Comparison of ENCODE assay signal across 9 cellular contexts in the genomic region with DNA sequence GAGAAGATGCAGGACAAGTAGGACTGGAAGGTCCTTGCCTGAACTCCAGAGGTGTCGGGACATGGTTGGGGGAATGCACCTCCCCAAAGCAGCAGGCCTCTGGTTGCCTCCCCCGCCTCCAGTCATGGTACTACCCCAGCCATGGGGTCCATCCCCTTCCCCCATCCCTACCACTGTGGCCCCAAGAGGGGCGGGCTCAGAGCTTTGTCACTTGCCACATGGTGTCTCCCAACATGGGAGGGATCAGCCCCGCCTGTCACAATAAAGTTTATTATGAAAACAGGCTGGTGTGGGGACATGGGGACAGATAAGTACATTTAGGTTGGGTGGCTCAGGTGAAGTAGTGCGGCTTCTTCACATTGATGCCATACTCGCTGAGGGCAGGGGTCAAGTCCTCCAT. TPM values are rescaled to one million over a fixed set of nuclear protein-coding genes. Genes with fewer than 3 reads are reported as not detected.
A peak's percentile ranks its signal among the peaks of the same experiment; 100 is the strongest.
DNase-seq lines count a peak whose midpoint lies in the region; ATAC-seq and TF ChIP-seq lines count a peak whose summit lies in the region.
"Had no signal": no experiment of that assay in that cellular context is flagged by ENCODE, and none has a peak within 500 bp of the region (broad histone marks: within the 10 kb centered on the region; RNA-seq: fewer than 3 reads in every experiment).

No MANE protein-coding gene starts in this region.

- no peaks in the 10 kb centered on the region for H3K79me1 ChIP-seq in H9 (ENCODE audit: insufficient read depth, low read depth, low read length, poor library complexity, severe bottlenecking)

- H3K4me1 ChIP-seq in H9 (ENCODE audit: insufficient read depth, low read length) (no peaks in the 10 kb centered on the region; the same call in 1 of the 2 replicates), sigmoid colon (peaks cover 0 to 75% (median 68%) of the 10 kb centered on the region in 4 donors)

- H3K4me2 ChIP-seq in H9 (ENCODE audit: insufficient read depth, insufficient read length, low read length) = peak overlapping the region; percentile 75

- H3K4me1 Mint-ChIP-seq in H9 = peaks cover 24% of the 10 kb centered on the region in 2 experiments
- peaks cover 50% of the 10 kb centered on the region for H3K4me1 Mint-ChIP-seq in activated CD8-positive, alpha-beta T cell treated with anti-CD3 and anti-CD28 coated beads for 36 hours (ENCODE audit: low read depth)

- ATAC-seq in activated CD8-positive, alpha-beta T cell treated with anti-CD3 and anti-CD28 coated beads for 36 hours = no peak
- ATAC-seq in GM18511 (IDR thresholded peaks at IDR 0.05; ENCODE audit: unreplicated experiment) = no peak

- no peak overlapping the region for H3K9ac ChIP-seq in H9 (ENCODE audit: extremely low read depth, insufficient read length, low read length)

- H3K36me3 Mint-ChIP-seq in H9 (ENCODE audit: insufficient read depth in 1 of 3, low read depth in 3 of 3) = peaks cover 32 to 55% (median 54%) of the 10 kb centered on the region in 3 experiments; a peak in 6 of 7 replicates
- peaks cover 50% of the 10 kb centered on the region for H3K36me3 Mint-ChIP-seq in activated CD8-positive, alpha-beta T cell treated with anti-CD3 and anti-CD28 coated beads for 36 hours (ENCODE audit: low read depth)

- no peak overlapping the region for H2AFZ ChIP-seq in H9 (ENCODE audit: low read length)

- H3T11ph ChIP-seq in H9 (ENCODE audit: low read length) = no peak overlapping the region

- no peak overlapping the region for H2AK5ac ChIP-seq in H9 (ENCODE audit: insufficient read length, low read length)

- no peak overlapping the region for H2BK5ac ChIP-seq in H9 (ENCODE audit: insufficient read length, low read length)

- no peak overlapping the region for H4K8ac ChIP-seq in H9 (replicated peaks; ENCODE audit: insufficient read length, low read depth, low read length)

- no peak overlapping the region for H4K5ac ChIP-seq in H9 (ENCODE audit: insufficient read length, low read depth, low read length)

- POLR2A ChIA-PET in activated CD8-positive, alpha-beta T cell treated with anti-CD3 and anti-CD28 coated beads for 36 hours (lab: Charles Lee) = interaction anchor here (1.1 to 3.8 kb wide), 3 partner anchors 61 to 73 kb away, joined by 3 to 13 read pairs (median 6); partner anchors contain the start of gene MRPL17

- TF ChIP-seq CTCF in H9 (conservative IDR thresholded peaks at IDR 0.05) (no peak), fibroblast of villous mesenchyme (IDR thresholded peaks at IDR 0.05; ENCODE audit: insufficient read depth, low read depth, low read length) (no peak), sigmoid colon (IDR thresholded peaks at IDR 0.05) (no peak)
- no peak for TF ChIP-seq CTCF in activated CD8-positive, alpha-beta T cell treated with anti-CD3 and anti-CD28 coated beads for 36 hours (IDR thresholded peaks at IDR 0.05)

- no peak for TF ChIP-seq POLR2A in sigmoid colon (IDR thresholded peaks at IDR 0.05)

- no CpG with 5 or more reads among the region's 6 CpGs for WGBS in H9 (ENCODE audit: extremely low coverage, insufficient read length, low lambda C conversion rate)
- WGBS in sigmoid colon, 2 donors = 86 to 90% methylated on average over 6 of the region's 6 CpGs

- H3K4ac ChIP-seq in H9 (ENCODE audit: low read depth, low read length) = no peak overlapping the region

- no peak overlapping the region for H3K27ac ChIP-seq in H9 (ENCODE audit: insufficient read length, low read depth, low read length)
- H3K27ac ChIP-seq in sigmoid colon = peak overlapping the region; percentile 98 to 99 (median 98)

- H3K27ac Mint-ChIP-seq in H9 = no peak overlapping the region; a peak in 1 of 7 replicates
- peak overlapping the region; percentile 92 for H3K27ac Mint-ChIP-seq in activated CD8-positive, alpha-beta T cell treated with anti-CD3 and anti-CD28 coated beads for 36 hours

- H3K4me3 Mint-ChIP-seq in H9 = peak overlapping the region; percentile 83 to 88
- H3K4me3 Mint-ChIP-seq in activated CD8-positive, alpha-beta T cell treated with anti-CD3 and anti-CD28 coated beads for 36 hours = no peak overlapping the region

- intact Hi-C loops in activated CD8-positive, alpha-beta T cell treated with anti-CD3 and anti-CD28 coated beads for 36 hours (cut with micrococcal nuclease) = loop anchor here (10.0 kb wide), 1 partner anchor 134 kb away; no protein-coding TSS in a partner anchor
- intact Hi-C loops in sigmoid colon (cut with DNase I) = no loop called here

- CTCF ChIA-PET in activated CD8-positive, alpha-beta T cell treated with anti-CD3 and anti-CD28 coated beads for 36 hours (lab: Charles Lee) = interaction anchor here (1.1 to 3.0 kb wide), 2 partner anchors 57 to 95 kb away, joined by 3 to 16 read pairs; no protein-coding TSS in a partner anchor

- H3K9me3 Mint-ChIP-seq in H9 = no peaks in the 10 kb centered on the region
- H3K9me3 Mint-ChIP-seq in activated CD8-positive, alpha-beta T cell treated with anti-CD3 and anti-CD28 coated beads for 36 hours = no peaks in the 10 kb centered on the region

- no peak overlapping the region for H2BK120ac ChIP-seq in H9 (ENCODE audit: low read depth, low read length, poor library complexity, severe bottlenecking)

- H3K56ac ChIP-seq in H9 (ENCODE audit: insufficient read length, low read depth, low read length) = no peak overlapping the region

- H4K91ac ChIP-seq in H9 (ENCODE audit: insufficient read length, low read depth, low read length) = no peak overlapping the region

- H3K27me3 Mint-ChIP-seq in H9 (ENCODE audit: low read depth) = no peaks in the 10 kb centered on the region; the same call in 1 of the 2 replicates
- H3K27me3 Mint-ChIP-seq in activated CD8-positive, alpha-beta T cell treated with anti-CD3 and anti-CD28 coated beads for 36 hours = no peaks in the 10 kb centered on the region

- H3K79me2 ChIP-seq in H9 (ENCODE audit: insufficient read depth, low read length) = no peaks in the 10 kb centered on the region

- peaks cover 12% of the 10 kb centered on the region for H3K23me2 ChIP-seq in H9 (ENCODE audit: insufficient read length, low read depth, low read length, poor library complexity, severe bottlenecking)

- H3K36me3 ChIP-seq in sigmoid colon = peaks cover 29 to 56% (median 43%) of the 10 kb centered on the region in 4 donors

- no peak overlapping the region for H3K23ac ChIP-seq in H9 (ENCODE audit: insufficient read length, low read depth, low read length)

- no peak overlapping the region for H3K18ac ChIP-seq in H9 (ENCODE audit: insufficient read length, low read depth, low read length)

- no peaks in the 10 kb centered on the region for H4K20me1 ChIP-seq in H9 (ENCODE audit: control insufficient read depth, insufficient read depth, insufficient read length)

- no peak for TF ChIP-seq EP300 in sigmoid colon (IDR thresholded peaks at IDR 0.05)

- H3K4me3 ChIP-seq in fibroblast of villous mesenchyme (ENCODE audit: low read depth, low read length) = peak overlapping the region; percentile 77
- H3K4me3 ChIP-seq in sigmoid colon = peak overlapping the region; percentile 64 to 90 (median 82)

- DNase-seq in H9 = peak; percentile 26
- no peak for DNase-seq in activated CD8-positive, alpha-beta T cell treated with anti-CD3 and anti-CD28 coated beads for 36 hours
- DNase-seq in fibroblast of villous mesenchyme (ENCODE audit: low read depth) = no peak
- DNase-seq in sigmoid colon = peak; percentile 71
- no peak for DNase-seq in NCI-H526 (lab: John Stamatoyannopoulos, UW)
- DNase-seq in NCI-H345 (lab: John Stamatoyannopoulos, UW) = no peak
- DNase-seq in D341Med (ENCODE audit: low spot score) = no peak
- DNase-seq: NCI-H226 had no signal

- no peak overlapping the region for H2BK12ac ChIP-seq in H9 (ENCODE audit: insufficient read length, low read depth, low read length)

- H3K14ac ChIP-seq in H9 (ENCODE audit: insufficient read depth, low read length) = no peak overlapping the region

- no peak overlapping the region for H2BK20ac ChIP-seq in H9 (ENCODE audit: low read depth, low read length, poor library complexity, severe bottlenecking)

- H2BK15ac ChIP-seq in H9 (ENCODE audit: low read depth, low read length) = no peak overlapping the region

- no peaks in the 10 kb centered on the region for H3K27me3 ChIP-seq in H9 (ENCODE audit: insufficient read depth, low read length)
- H3K27me3 ChIP-seq in sigmoid colon = no peaks in the 10 kb centered on the region

- no peaks in the 10 kb centered on the region for H3K9me3 ChIP-seq in H9 (ENCODE audit: control insufficient read depth, low read depth, low read length)
- no peaks in the 10 kb centered on the region for H3K9me3 ChIP-seq in sigmoid colon

RNA-seq across cellular contexts. Expression of gene TAF10, which starts 1.4 kb away (rescaled TPM):
- total RNA-seq in H9 (2021) (198 and 207 TPM in 2 replicates), fibroblast of villous mesenchyme (28.0 and 28.9 TPM in 2 replicates), sigmoid colon (10 to 100 TPM; 33.2 to 60.0 (median 49.0) TPM)
- total RNA-seq in activated CD8-positive, alpha-beta T cell treated with anti-CD3 and anti-CD28 coated beads for 36 hours = 100 to 1,000 TPM; 151 to 160 TPM
- polyA plus RNA-seq in sigmoid colon = 100 to 1,000 TPM in 2 of 3 donors, 10 to 100 TPM in 1; 67.6 to 148 (median 129) TPM

RNA-seq across cellular contexts. Expression of gene ILK, which starts 7.0 kb away (rescaled TPM):
- total RNA-seq in H9 (2021) = 96.2 and 100 TPM in 2 replicates
- total RNA-seq in activated CD8-positive, alpha-beta T cell treated with anti-CD3 and anti-CD28 coated beads for 36 hours = 10 to 100 TPM; 70.6 to 71.7 TPM
- total RNA-seq in fibroblast of villous mesenchyme = 298 and 323 TPM in 2 replicates
- total RNA-seq in sigmoid colon = 100 to 1,000 TPM; 450 to 607 (median 548) TPM
- polyA plus RNA-seq in sigmoid colon = 100 to 1,000 TPM in 2 of 3 donors, 10 to 100 TPM in 1; 93.7 to 117 (median 100) TPM

RNA-seq across cellular contexts. Expression of gene RRP8, which starts 7.2 kb away (rescaled TPM):
- 14.2 and 16.0 TPM in 2 replicates for total RNA-seq in H9 (2021)
- 10 to 100 TPM; 39.6 to 43.1 TPM for total RNA-seq in activated CD8-positive, alpha-beta T cell treated with anti-CD3 and anti-CD28 coated beads for 36 hours
- 8.7 and 13.4 TPM in 2 replicates for total RNA-seq in fibroblast of villous mesenchyme
- total RNA-seq in sigmoid colon = 10 to 100 TPM; 20.7 to 23.2 (median 21.7) TPM
- polyA plus RNA-seq in sigmoid colon = 10 to 100 TPM; 10.2 to 15.8 (median 12.3) TPM

RNA-seq across cellular contexts. Expression of gene TPP1, which starts 8.6 kb away (rescaled TPM):
- 37.2 and 37.5 TPM in 2 replicates for total RNA-seq in H9 (2021)
- 10 to 100 TPM; 28.1 to 31.4 TPM for total RNA-seq in activated CD8-positive, alpha-beta T cell treated with anti-CD3 and anti-CD28 coated beads for 36 hours
- total RNA-seq in fibroblast of villous mesenchyme = 98.4 and 110 TPM in 2 replicates
- total RNA-seq in sigmoid colon = 10 to 100 TPM; 39.8 to 58.8 (median 45.9) TPM
- 10 to 100 TPM; 13.2 to 60.3 (median 55.5) TPM for polyA plus RNA-seq in sigmoid colon

RNA-seq across cellular contexts. Expression of gene DCHS1, which starts 45.0 kb away (rescaled TPM):
- total RNA-seq in H9 (2021) = 12.2 and 12.5 TPM in 2 replicates
- total RNA-seq in activated CD8-positive, alpha-beta T cell treated with anti-CD3 and anti-CD28 coated beads for 36 hours = 1 to 10 TPM; 1.6 TPM
- 33.7 and 63.8 TPM in 2 replicates for total RNA-seq in fibroblast of villous mesenchyme
- total RNA-seq in sigmoid colon = 10 to 100 TPM; 21.7 to 57.1 (median 32.2) TPM
- polyA plus RNA-seq in sigmoid colon = 1 to 10 TPM in 1 of 3 donors, under 1 TPM in 2; under 0.01 to 6.3 (median 0.46) TPM

Comparison
In these comparisons a context has a peak if more than half of its experiments do, and no peak if none do; other contexts are left out.
1. DNase-seq: peak in H9 (single experiment) and sigmoid colon (single experiment); none in activated CD8-positive, alpha-beta T cell treated with anti-CD3 and anti-CD28 coated beads for 36 hours (single experiment), fibroblast of villous mesenchyme (single experiment), NCI-H526 (0 of 2), NCI-H345 (single experiment) and D341Med (single experiment).